Comparison of ENCODE assay signal across 12 cellular contexts in the genomic region with DNA sequence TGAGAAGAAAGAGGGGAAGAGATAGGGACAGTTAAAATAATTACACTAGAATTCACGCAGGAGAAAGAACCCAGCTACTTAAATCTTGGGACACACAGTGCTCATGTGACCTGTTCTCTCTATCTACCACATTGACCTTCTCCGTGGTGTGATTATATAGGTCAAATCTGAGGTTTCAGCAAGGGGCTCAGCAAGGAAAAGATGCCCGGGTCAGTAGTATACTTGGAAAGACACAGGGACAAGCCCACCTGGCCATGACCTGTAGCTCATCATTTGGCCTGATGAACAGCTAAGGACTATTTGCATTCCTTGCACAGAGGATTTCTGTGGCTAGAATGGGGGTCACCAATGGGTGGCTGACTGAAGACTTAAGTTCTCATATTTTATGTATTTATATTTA.
DNase-seq lines count a peak whose midpoint lies in the region; ATAC-seq and TF ChIP-seq lines count a peak whose summit lies in the region.
"Had no signal": no experiment of that assay in that cellular context is flagged by ENCODE, and none has a peak within 500 bp of the region (broad histone marks: within the 10 kb centered on the region; RNA-seq: fewer than 3 reads in every experiment).

No MANE protein-coding gene starts in this region.

- peaks cover 17% of the 10 kb centered on the region for H3K4me1 Mint-ChIP-seq in memory B cell
- H3K4me1 Mint-ChIP-seq: neural crest cell had no signal

- no peak overlapping the region for H2AFZ ChIP-seq in SK-N-SH (ENCODE audit: low read depth)

- H3K9ac ChIP-seq in BLaER1 (no peak overlapping the region), SK-N-SH (no peak overlapping the region)

- H3K27me3 Mint-ChIP-seq in memory B cell, result peaks cover 2% of the 10 kb centered on the region

- H3K4me1 ChIP-seq in BLaER1 (peaks cover 32% of the 10 kb centered on the region), SK-N-SH (ENCODE audit: control insufficient read depth in 1 of 2, insufficient read depth in 2 of 2, low read depth in 1 of 2, low read length in 1 of 2) (peaks cover 6 to 15% of the 10 kb centered on the region in 2 experiments)

- CTCF ChIA-PET in SK-N-SH (lab: Yijun Ruan, JAX), result interaction anchor here (2.6 to 4.6 kb wide), 3 partner anchors 9 to 332 kb away, joined by 10 to 20 read pairs (median 15); no protein-coding TSS in a partner anchor

- H3K9me3 Mint-ChIP-seq in memory B cell, result no peaks in the 10 kb centered on the region
- H3K9me3 Mint-ChIP-seq: neural crest cell; stimulated activated naive B cell treated with anti-CD40 and anti-IgM and Interleukin-4, amounts not matched to agents 10 μg/mL and 1 μg/mL and 100 μg/mL, for 72 hours had no signal

- TF ChIP-seq CTCF in SK-N-SH (IDR thresholded peaks at IDR 0.05) (no peak), GM13977 (IDR thresholded peaks at IDR 0.05; ENCODE audit: extremely low read depth, insufficient read depth, missing control alignments) (no peak)

- 0 out of 2 replicates have a peak, but pooled peaks cover 3% of the 10 kb centered on the region for H3K79me2 ChIP-seq in SK-N-SH (ENCODE audit: insufficient read depth)

- 93% methylated on average over 3 of the region's 3 CpGs for WGBS in SK-N-SH (ENCODE audit: low lambda C conversion rate)

- in situ Hi-C loops in GM13977 (cut with MboI; ENCODE audit: low pct_unique_long_range_greater_than_20kb, low sequenced_read_pairs, unreplicated experiment), result no loop called here

- H3K36me3 Mint-ChIP-seq in memory B cell, result no peaks in the 10 kb centered on the region
- H3K36me3 Mint-ChIP-seq: stimulated activated naive B cell treated with anti-CD40 and anti-IgM and Interleukin-4, amounts not matched to agents 10 μg/mL and 1 μg/mL and 100 μg/mL, for 72 hours had no signal

- H3K4me3 ChIP-seq in BLaER1 (no peak overlapping the region), SK-N-SH (ENCODE audit: low read depth in 2 of 2, low read length in 1 of 2) (no peak overlapping the region)

- POLR2A ChIA-PET in SK-N-SH (lab: Yijun Ruan, JAX), result no interaction called here

- H3F3A ChIP-seq in SK-N-SH (replicated peaks; ENCODE audit: insufficient read depth), result peaks cover 46% of the 10 kb centered on the region

- TF ChIP-seq EP300 in SK-N-SH (IDR thresholded peaks at IDR 0.05; ENCODE audit: borderline replicate concordance in 1 of 2, low read depth in 1 of 2, low read length in 1 of 2), result no peak

- H3K27ac Mint-ChIP-seq in memory B cell, result peak overlapping the region; percentile 62

- TF ChIP-seq RAD21 in SK-N-SH (IDR thresholded peaks at IDR 0.05; ENCODE audit: low read length), result no peak

- H3K9me3 ChIP-seq in BLaER1 (no peaks in the 10 kb centered on the region), SK-N-SH (no peaks in the 10 kb centered on the region)

- H3K27ac ChIP-seq in BLaER1 (no peak overlapping the region), SK-N-SH (ENCODE audit: low read depth in 2 of 2, low read length in 1 of 2) (peak overlapping the region; percentile 91 to 96)

- no peaks in the 10 kb centered on the region for H3K27me3 ChIP-seq in BLaER1
- H3K27me3 ChIP-seq in SK-N-SH (ENCODE audit: insufficient read depth), result no peaks in the 10 kb centered on the region

- H3K4me3 Mint-ChIP-seq in memory B cell, result no peak overlapping the region
- H3K4me3 Mint-ChIP-seq: neural crest cell had no signal

- no peaks in the 10 kb centered on the region for H3K36me3 ChIP-seq in BLaER1
- H3K36me3 ChIP-seq in SK-N-SH (replicated peaks in 1 of 2; ENCODE audit: control insufficient read depth in 1 of 2, insufficient read depth in 2 of 2, low read length in 1 of 2), result peaks cover 10 to 31% of the 10 kb centered on the region in 2 experiments

- DNase-seq in SK-N-SH (no peak), memory B cell (ENCODE audit: low spot score in 2 of 2) (no peak), NCI-H1092 treated with DMSO at 0.1 percent for 48 hours (lab: John Stamatoyannopoulos, UW) (no peak), glomerular visceral epithelial cell (ENCODE audit: extremely low spot score) (no peak), amygdala (lab: John Stamatoyannopoulos, UW) (no peak), GM13977 (ENCODE audit: low spot score) (no peak)
- DNase-seq: GDM1; H7; stimulated activated naive B cell treated with anti-CD40 and anti-IgM and Interleukin-4, amounts not matched to agents 10 μg/mL and 1 μg/mL and 100 μg/mL, for 72 hours had no signal

- H4K20me1 ChIP-seq in BLaER1 (no peaks in the 10 kb centered on the region), SK-N-SH (ENCODE audit: insufficient read depth) (no peaks in the 10 kb centered on the region)

- peak overlapping the region; percentile 71 for H3K4me2 ChIP-seq in BLaER1
- H3K4me2 ChIP-seq in SK-N-SH, result peak overlapping the region; percentile 72

- H3K9me2 ChIP-seq in SK-N-SH, result no peaks in the 10 kb centered on the region

- peak; percentile 7 for ATAC-seq in GM21825 (IDR thresholded peaks at IDR 0.05; ENCODE audit: unreplicated experiment)
- no peak for ATAC-seq in memory B cell (ENCODE audit: low read depth)

TF ChIP-seq in SK-N-SH, 30 proteins besides CTCF, POLR2A, EP300 and RAD21:
- TF ChIP-seq YY1 (IDR thresholded peaks at IDR 0.05; ENCODE audit: low read depth) (no peak), MXI1 (IDR thresholded peaks at IDR 0.05; ENCODE audit: low read depth, low read length) (no peak), JUND (IDR thresholded peaks at IDR 0.05) (no peak), FOSL2 (IDR thresholded peaks at IDR 0.05; ENCODE audit: borderline replicate concordance, low read depth) (no peak), TCF12 (IDR thresholded peaks at IDR 0.05) (no peak), RCOR1 (IDR thresholded peaks at IDR 0.05; ENCODE audit: low read length) (no peak), FOXJ3 (CRISPR knock-in tag; IDR thresholded peaks at IDR 0.05) (no peak), EZH2phosphoT487 (IDR thresholded peaks at IDR 0.05; ENCODE audit: borderline replicate concordance, low read depth) (no peak), TEAD4 (IDR thresholded peaks at IDR 0.05; ENCODE audit: borderline replicate concordance, insufficient read depth) (no peak), GATA2 (CRISPR knock-in tag; IDR thresholded peaks at IDR 0.05) (no peak), NRF1 (IDR thresholded peaks at IDR 0.05; ENCODE audit: low read depth, low read length) (no peak), RXRA (IDR thresholded peaks at IDR 0.05; ENCODE audit: borderline replicate concordance, low read depth) (no peak), GABPA (IDR thresholded peaks at IDR 0.05; ENCODE audit: low read depth) (no peak), ELF1 (IDR thresholded peaks at IDR 0.05) (no peak)
- TF ChIP-seq, protein P1, sequence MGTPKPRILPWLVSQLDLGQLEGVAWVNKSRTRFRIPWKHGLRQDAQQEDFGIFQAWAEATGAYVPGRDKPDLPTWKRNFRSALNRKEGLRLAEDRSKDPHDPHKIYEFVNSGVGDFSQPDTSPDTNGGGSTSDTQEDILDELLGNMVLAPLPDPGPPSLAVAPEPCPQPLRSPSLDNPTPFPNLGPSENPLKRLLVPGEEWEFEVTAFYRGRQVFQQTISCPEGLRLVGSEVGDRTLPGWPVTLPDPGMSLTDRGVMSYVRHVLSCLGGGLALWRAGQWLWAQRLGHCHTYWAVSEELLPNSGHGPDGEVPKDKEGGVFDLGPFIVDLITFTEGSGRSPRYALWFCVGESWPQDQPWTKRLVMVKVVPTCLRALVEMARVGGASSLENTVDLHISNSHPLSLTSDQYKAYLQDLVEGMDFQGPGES (IDR thresholded peaks at IDR 0.05; ENCODE audit: low read depth, low read length), result no peak
- TF ChIP-seq, protein P2, sequence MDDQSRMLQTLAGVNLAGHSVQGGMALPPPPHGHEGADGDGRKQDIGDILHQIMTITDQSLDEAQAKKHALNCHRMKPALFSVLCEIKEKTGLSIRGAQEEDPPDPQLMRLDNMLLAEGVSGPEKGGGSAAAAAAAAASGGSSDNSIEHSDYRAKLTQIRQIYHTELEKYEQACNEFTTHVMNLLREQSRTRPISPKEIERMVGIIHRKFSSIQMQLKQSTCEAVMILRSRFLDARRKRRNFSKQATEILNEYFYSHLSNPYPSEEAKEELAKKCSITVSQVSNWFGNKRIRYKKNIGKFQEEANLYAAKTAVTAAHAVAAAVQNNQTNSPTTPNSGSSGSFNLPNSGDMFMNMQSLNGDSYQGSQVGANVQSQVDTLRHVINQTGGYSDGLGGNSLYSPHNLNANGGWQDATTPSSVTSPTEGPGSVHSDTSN (IDR thresholded peaks at IDR 0.05), result no peak
- TF ChIP-seq, protein P3, sequence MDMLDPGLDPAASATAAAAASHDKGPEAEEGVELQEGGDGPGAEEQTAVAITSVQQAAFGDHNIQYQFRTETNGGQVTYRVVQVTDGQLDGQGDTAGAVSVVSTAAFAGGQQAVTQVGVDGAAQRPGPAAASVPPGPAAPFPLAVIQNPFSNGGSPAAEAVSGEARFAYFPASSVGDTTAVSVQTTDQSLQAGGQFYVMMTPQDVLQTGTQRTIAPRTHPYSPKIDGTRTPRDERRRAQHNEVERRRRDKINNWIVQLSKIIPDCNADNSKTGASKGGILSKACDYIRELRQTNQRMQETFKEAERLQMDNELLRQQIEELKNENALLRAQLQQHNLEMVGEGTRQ (IDR thresholded peaks at IDR 0.05; ENCODE audit: borderline replicate concordance, low read depth, low read length), result no peak
- TF ChIP-seq, protein P4, sequence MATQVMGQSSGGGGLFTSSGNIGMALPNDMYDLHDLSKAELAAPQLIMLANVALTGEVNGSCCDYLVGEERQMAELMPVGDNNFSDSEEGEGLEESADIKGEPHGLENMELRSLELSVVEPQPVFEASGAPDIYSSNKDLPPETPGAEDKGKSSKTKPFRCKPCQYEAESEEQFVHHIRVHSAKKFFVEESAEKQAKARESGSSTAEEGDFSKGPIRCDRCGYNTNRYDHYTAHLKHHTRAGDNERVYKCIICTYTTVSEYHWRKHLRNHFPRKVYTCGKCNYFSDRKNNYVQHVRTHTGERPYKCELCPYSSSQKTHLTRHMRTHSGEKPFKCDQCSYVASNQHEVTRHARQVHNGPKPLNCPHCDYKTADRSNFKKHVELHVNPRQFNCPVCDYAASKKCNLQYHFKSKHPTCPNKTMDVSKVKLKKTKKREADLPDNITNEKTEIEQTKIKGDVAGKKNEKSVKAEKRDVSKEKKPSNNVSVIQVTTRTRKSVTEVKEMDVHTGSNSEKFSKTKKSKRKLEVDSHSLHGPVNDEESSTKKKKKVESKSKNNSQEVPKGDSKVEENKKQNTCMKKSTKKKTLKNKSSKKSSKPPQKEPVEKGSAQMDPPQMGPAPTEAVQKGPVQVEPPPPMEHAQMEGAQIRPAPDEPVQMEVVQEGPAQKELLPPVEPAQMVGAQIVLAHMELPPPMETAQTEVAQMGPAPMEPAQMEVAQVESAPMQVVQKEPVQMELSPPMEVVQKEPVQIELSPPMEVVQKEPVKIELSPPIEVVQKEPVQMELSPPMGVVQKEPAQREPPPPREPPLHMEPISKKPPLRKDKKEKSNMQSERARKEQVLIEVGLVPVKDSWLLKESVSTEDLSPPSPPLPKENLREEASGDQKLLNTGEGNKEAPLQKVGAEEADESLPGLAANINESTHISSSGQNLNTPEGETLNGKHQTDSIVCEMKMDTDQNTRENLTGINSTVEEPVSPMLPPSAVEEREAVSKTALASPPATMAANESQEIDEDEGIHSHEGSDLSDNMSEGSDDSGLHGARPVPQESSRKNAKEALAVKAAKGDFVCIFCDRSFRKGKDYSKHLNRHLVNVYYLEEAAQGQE (IDR thresholded peaks at IDR 0.05; ENCODE audit: low read depth, low read length), result no peak
